Comparison of ENCODE assay signal across 10 cellular contexts in the genomic region with DNA sequence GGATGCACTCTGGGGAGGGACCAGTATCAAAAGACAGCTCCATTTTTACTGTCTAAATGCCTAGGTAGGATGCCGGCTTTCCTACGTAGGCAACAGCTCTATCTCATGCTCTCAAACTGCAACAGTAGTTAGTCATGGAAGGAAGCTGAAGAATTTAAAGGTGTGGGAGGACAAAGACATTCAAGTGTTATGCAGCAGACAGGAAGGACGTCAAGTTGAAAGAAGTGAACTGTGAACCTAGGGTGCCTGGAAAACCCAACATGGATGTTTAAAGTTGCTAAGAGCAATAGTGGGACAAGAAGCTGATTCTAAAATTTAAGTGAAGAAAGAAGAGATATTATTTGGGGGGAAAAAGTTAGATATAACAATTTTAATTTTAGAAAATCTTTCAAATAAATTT. TPM values are rescaled to one million over a fixed set of nuclear protein-coding genes. Genes with fewer than 3 reads are reported as not detected.
A peak's percentile ranks its signal among the peaks of the same experiment; 100 is the strongest.
DNase-seq lines count a peak whose midpoint lies in the region; ATAC-seq and TF ChIP-seq lines count a peak whose summit lies in the region.
"Had no signal": no experiment of that assay in that cellular context is flagged by ENCODE, and none has a peak within 500 bp of the region (broad histone marks: within the 10 kb centered on the region; RNA-seq: fewer than 3 reads in every experiment).

No MANE protein-coding gene starts in this region.

- peaks cover 17% of the 10 kb centered on the region for H3K4me1 Mint-ChIP-seq in endothelial cell (ENCODE audit: unreplicated experiment)
- peaks cover 21% of the 10 kb centered on the region for H3K4me1 Mint-ChIP-seq in nephron progenitor cell

- no peak for DNase-seq in activated CD4-positive, CD25-positive, alpha-beta regulatory T cell treated with anti-CD3 and anti-CD28 coated beads, Interleukin-2, amount 50 U/mL, for 72 hours
- DNase-seq in NCI-H226 = peak; percentile 88
- DNase-seq in endothelial cell (ENCODE audit: low spot score) = no peak
- no peak for DNase-seq in nephron progenitor cell
- no peak for DNase-seq in hepatic stellate cell (ENCODE audit: low spot score)
- DNase-seq in epidermal melanocyte (ENCODE audit: insufficient read length, low spot score) = no peak
- DNase-seq in DMS 273 (lab: John Stamatoyannopoulos, UW; ENCODE audit: unreplicated experiment) = no peak
- DNase-seq: heart left ventricle, NCI-H446 had no signal

- H3K4me3 Mint-ChIP-seq in endothelial cell (ENCODE audit: unreplicated experiment) (no peak overlapping the region), nephron progenitor cell (no peak overlapping the region)

- TF ChIP-seq CTCF in endothelial cell (IDR thresholded peaks at IDR 0.05; ENCODE audit: unreplicated experiment) = no peak
- TF ChIP-seq CTCF in nephron progenitor cell (IDR thresholded peaks at IDR 0.05) = no peak

- ATAC-seq in activated CD4-positive, CD25-positive, alpha-beta regulatory T cell treated with anti-CD3 and anti-CD28 coated beads, Interleukin-2, amount 50 U/mL, for 24 hours = peak; percentile 79 to 90

- H3K9me3 Mint-ChIP-seq in endothelial cell (ENCODE audit: unreplicated experiment) = no peaks in the 10 kb centered on the region
- H3K9me3 Mint-ChIP-seq in nephron progenitor cell = no peaks in the 10 kb centered on the region

- H3K27ac Mint-ChIP-seq in endothelial cell (ENCODE audit: unreplicated experiment) (peak overlapping the region; percentile 90), nephron progenitor cell (peak overlapping the region; percentile 62)

- H3K27me3 Mint-ChIP-seq in endothelial cell (ENCODE audit: unreplicated experiment) (peaks cover 7% of the 10 kb centered on the region), nephron progenitor cell (ENCODE audit: low read depth, poor library complexity) (no peaks in the 10 kb centered on the region)

- H3K36me3 Mint-ChIP-seq in endothelial cell (ENCODE audit: low read depth, unreplicated experiment) (peaks cover 8% of the 10 kb centered on the region), nephron progenitor cell (ENCODE audit: low read depth) (peaks cover 25% of the 10 kb centered on the region)

RNA-seq across cellular contexts. Expression of a gene that starts 5.9 kb away (rescaled TPM):
- total RNA-seq in endothelial cell (ENCODE audit: unreplicated experiment) = 44.1 TPM

RNA-seq across cellular contexts. Expression of a gene that starts 17.0 kb away (rescaled TPM):
- 21.4 TPM for total RNA-seq in endothelial cell (ENCODE audit: unreplicated experiment)
